6 cellular contexts compared by ENCODE assay signal in the genomic region with DNA sequence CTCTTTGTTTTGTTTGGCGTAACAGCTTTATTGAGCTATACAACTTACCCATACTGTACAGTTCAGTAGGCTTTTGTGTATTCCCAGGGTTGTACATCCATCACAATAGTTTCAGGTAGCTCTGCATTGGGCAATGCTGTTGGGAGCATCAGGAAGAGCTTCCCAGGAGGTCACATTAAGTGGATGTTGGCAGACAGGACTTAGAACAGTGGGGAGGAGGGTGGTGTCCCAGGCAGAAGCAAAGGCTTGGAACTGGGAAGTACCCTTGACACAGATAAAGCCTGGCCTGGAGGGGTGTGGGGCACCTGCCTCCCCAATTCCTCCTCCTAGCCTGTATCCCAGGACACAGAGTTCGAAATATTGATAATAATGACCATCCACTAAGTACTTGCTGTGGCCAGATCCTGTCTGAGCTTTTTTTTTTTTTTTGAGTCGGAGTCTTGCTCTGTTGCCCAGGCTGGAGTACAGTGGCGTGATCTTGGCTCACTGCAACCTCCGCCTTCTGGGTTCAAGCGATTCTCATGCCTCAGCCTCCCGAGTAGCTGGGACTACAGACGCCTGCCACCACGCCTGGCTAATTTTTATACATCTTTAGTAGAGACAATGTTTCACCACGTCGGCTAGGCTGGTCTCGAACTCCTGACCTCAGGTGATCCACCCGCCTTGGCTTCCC. TPM values are rescaled to one million over a fixed set of nuclear protein-coding genes. Genes with fewer than 3 reads are reported as not detected.
A peak's percentile ranks its signal among the peaks of the same experiment; 100 is the strongest.
DNase-seq lines count a peak whose midpoint lies in the region; ATAC-seq and TF ChIP-seq lines count a peak whose summit lies in the region.
"Not testable (repeated sequence)": the region's sequence is repeated elsewhere in the genome, so short reads cannot be mapped to it uniquely, and the experiment has no call there.

No MANE protein-coding gene starts in this region.

- H3K4me3 ChIP-seq in Caco-2 (ENCODE audit: low read depth, low read length) = peak overlapping the region; percentile 58; the same call in 1 of the 2 replicates
- peak overlapping the region; percentile 87 for H3K4me3 ChIP-seq in NB4 (ENCODE audit: low read depth, low read length)
- peak overlapping the region in 1 of 4 donors; percentile 58 for H3K4me3 ChIP-seq in adrenal gland
- peak overlapping the region; percentile 90 for H3K4me3 ChIP-seq in osteoblast (ENCODE audit: insufficient read depth, low read length)

- H3K27ac Mint-ChIP-seq in Caco-2 (ENCODE audit: unreplicated experiment) = not testable (repeated sequence)
- H3K27ac Mint-ChIP-seq in T-cell = peak overlapping the region; percentile 36 to 66

- DNase-seq in Caco-2; NB4 (ENCODE audit: low read depth); T-cell: not testable (repeated sequence)
- DNase-seq in adrenal gland (peak in 4 of 7 donors; percentile 50 to 53 (median 50)), Right ventricle myocardium inferior (ENCODE audit: missing footprints) (peak; percentile 15), osteoblast (ENCODE audit: insufficient read length, low spot score, missing footprints) (peak; percentile 31)

- H3K27me3 Mint-ChIP-seq in Caco-2 (ENCODE audit: insufficient read depth, unreplicated experiment); T-cell: not testable (repeated sequence)

- CTCF ChIA-PET in Caco-2 (lab: Charles Lee) = not testable (repeated sequence)
- CTCF ChIA-PET in T-cell (lab: Charles Lee) = interaction anchor here in 1 of 2 donors (0.6 kb wide), 3 partner anchors 48 to 722 kb away, joined by 3 read pairs; no protein-coding TSS in a partner anchor

- POLR2A ChIA-PET in Caco-2 (lab: Charles Lee) = not testable (repeated sequence)
- POLR2A ChIA-PET in T-cell (lab: Charles Lee) = interaction anchor here in 1 of 2 donors (0.7 kb wide), 1 partner anchor 68 kb away, joined by 5 read pairs; no protein-coding TSS in a partner anchor

- H3K4me2 ChIP-seq in osteoblast (ENCODE audit: insufficient read depth, low read length) = peak overlapping the region; percentile 94

- H2AFZ ChIP-seq in osteoblast (ENCODE audit: low read length) = not testable (repeated sequence)

- H3K4me1 ChIP-seq in Caco-2 = not testable (repeated sequence)
- peaks cover 27 to 41% of the 10 kb centered on the region in 2 donors for H3K4me1 ChIP-seq in adrenal gland (replicated peaks in 1 of 2)
- peaks cover 19% of the 10 kb centered on the region for H3K4me1 ChIP-seq in osteoblast (ENCODE audit: insufficient read depth, low read length)

- H3K4me1 Mint-ChIP-seq in Caco-2 (ENCODE audit: low read depth, unreplicated experiment) = not testable (repeated sequence)
- H3K4me1 Mint-ChIP-seq in T-cell = peaks cover 23 to 25% (median 24%) of the 10 kb centered on the region in 3 donors

- intact Hi-C loops in Caco-2 (cut with micrococcal nuclease; ENCODE audit: unreplicated experiment) = loop anchor here (2.0 kb wide), 1 partner anchor 33 kb away; no protein-coding TSS in a partner anchor
- intact Hi-C loops in adrenal gland (cut with DNase I) = not testable (repeated sequence)
- intact Hi-C loops in Right ventricle myocardium inferior (cut with DNase I) = loop anchor here (2.0 kb wide), 1 partner anchor 35 kb away; the partner anchor contains the start of gene PTGES2

- not testable (repeated sequence) for H3K36me3 ChIP-seq in Caco-2 (ENCODE audit: control insufficient read depth, insufficient read depth, low read length)
- H3K36me3 ChIP-seq in adrenal gland (replicated peaks in 1 of 2) (peaks cover 0 to 22% of the 10 kb centered on the region in 2 donors), osteoblast (ENCODE audit: insufficient read depth, low read length) (peaks cover 16% of the 10 kb centered on the region)

- whole genome bisulfite sequencing in adrenal gland, 4 donors = 46 to 66% (median 58%) methylated on average over 13 of the region's 13 CpGs

- not testable (repeated sequence) for ATAC-seq in T-cell (replicated peaks in 1 of 4); Right ventricle myocardium inferior

- TF ChIP-seq POLR2A in NB4 (IDR thresholded peaks at IDR 0.05; ENCODE audit: extremely low read depth, insufficient read length); adrenal gland (IDR thresholded peaks at IDR 0.05): not testable (repeated sequence)

- H3K27ac ChIP-seq in adrenal gland = peak overlapping the region; percentile 10 to 81 (median 79)
- H3K27ac ChIP-seq in osteoblast (ENCODE audit: low read depth, low read length) = not testable (repeated sequence)

- not testable (repeated sequence) for TF ChIP-seq CTCF in Caco-2 (IDR thresholded peaks at IDR 0.05; ENCODE audit: insufficient read depth in 1 of 2, low read depth in 1 of 2, low read length in 1 of 2, severe bottlenecking in 1 of 2, unreplicated experiment in 1 of 2); NB4 (IDR thresholded peaks at IDR 0.05; ENCODE audit: low read depth, low read length); adrenal gland (IDR thresholded peaks at IDR 0.05); osteoblast (IDR thresholded peaks at IDR 0.05; ENCODE audit: extremely low read depth, low read depth, low read length)

- not testable (repeated sequence) for H3K9me3 ChIP-seq in Caco-2; adrenal gland (replicated peaks in 1 of 3); osteoblast (ENCODE audit: low read depth, low read length)

- H4K20me1 ChIP-seq in osteoblast (ENCODE audit: insufficient read depth, low read length) = peaks cover 30% of the 10 kb centered on the region

- not testable (repeated sequence) for H3K9me3 Mint-ChIP-seq in Caco-2 (ENCODE audit: unreplicated experiment); T-cell

- H3K36me3 Mint-ChIP-seq in Caco-2 (ENCODE audit: insufficient read depth, unreplicated experiment) (peaks cover 36% of the 10 kb centered on the region), T-cell (peaks cover 13% of the 10 kb centered on the region)

- H3K79me2 ChIP-seq in osteoblast (ENCODE audit: insufficient read depth, low read length) = peaks cover 14% of the 10 kb centered on the region

- not testable (repeated sequence) for H3K27me3 ChIP-seq in Caco-2 (replicated peaks; ENCODE audit: control insufficient read depth, insufficient read depth, low read length); adrenal gland; osteoblast (ENCODE audit: insufficient read depth, low read length)

- BruUV-seq in Caco-2 (replicated peaks; lab: Mats Ljungman, UMichigan) = not testable (repeated sequence)

- H3K4me3 Mint-ChIP-seq in Caco-2 (ENCODE audit: unreplicated experiment) (peak overlapping the region; percentile 81), T-cell (peak overlapping the region; percentile 76 to 86 (median 85))

RNA-seq across cellular contexts. Expression of gene BBLN, which starts 1.3 kb away (rescaled TPM):
- total RNA-seq in Caco-2 (2022) (34.2 and 36.5 TPM in 2 replicates), T-cell (10 to 100 TPM; 50.0 to 85.9 (median 81.4) TPM), adrenal gland (1,000 to 10,000 TPM in 4 of 8 donors, 100 to 1,000 TPM in 4; 199 to 1,914 (median 666) TPM), Right ventricle myocardium inferior (36.1 TPM), osteoblast (24.5 and 33.3 TPM in 2 replicates)
- polyA plus RNA-seq in adrenal gland = 100 to 1,000 TPM in 2 of 3 donors, 1 to 10 TPM in 1; 5.5 to 924 (median 522) TPM

RNA-seq across cellular contexts. Expression of gene LCN2, which starts 12.1 kb away (rescaled TPM):
- total RNA-seq in Caco-2 (2022) (not detected in 2 replicates), T-cell (not detected), adrenal gland (10 to 100 TPM in 1 of 8 donors, 1 to 10 TPM in 4, not detected in 3; 1.0 to 48.2 (median 1.2) TPM), Right ventricle myocardium inferior (not detected), osteoblast (not detected in 2 replicates)
- polyA plus RNA-seq in adrenal gland = 1 to 10 TPM in 2 of 3 donors, under 1 TPM in 1; 0.37 to 1.9 (median 1.7) TPM

RNA-seq across cellular contexts. Expression of gene CIZ1, which starts 30.0 kb away (rescaled TPM):
- 154 and 187 TPM in 2 replicates for total RNA-seq in Caco-2 (2022)
- total RNA-seq in T-cell = 100 to 1,000 TPM; 143 to 163 (median 150) TPM
- 100 to 1,000 TPM in 3 of 8 donors, 10 to 100 TPM in 5; 49.5 to 142 (median 88.2) TPM for total RNA-seq in adrenal gland
- 100 to 1,000 TPM in 1 of 3 donors, 10 to 100 TPM in 2; 63.0 to 134 (median 65.2) TPM for polyA plus RNA-seq in adrenal gland
- total RNA-seq in Right ventricle myocardium inferior = 69.3 TPM
- total RNA-seq in osteoblast = 33.7 and 40.1 TPM in 2 replicates

RNA-seq across cellular contexts. Expression of gene PTGES2, which starts 33.8 kb away (rescaled TPM):
- 114 and 123 TPM in 2 replicates for total RNA-seq in Caco-2 (2022)
- 10 to 100 TPM; 60.2 to 91.7 (median 79.2) TPM for total RNA-seq in T-cell
- 100 to 1,000 TPM in 4 of 8 donors, 10 to 100 TPM in 4; 82.5 to 147 (median 101) TPM for total RNA-seq in adrenal gland
- 100 to 1,000 TPM in 2 of 3 donors, 10 to 100 TPM in 1; 69.5 to 104 (median 101) TPM for polyA plus RNA-seq in adrenal gland
- 158 TPM for total RNA-seq in Right ventricle myocardium inferior
- total RNA-seq in osteoblast = 42.7 and 50.3 TPM in 2 replicates

RNA-seq across cellular contexts. Expression of gene DNM1, which starts 41.8 kb away (rescaled TPM):
- 3.9 and 5.2 TPM in 2 replicates for total RNA-seq in Caco-2 (2022)
- 1 to 10 TPM in 4 of 5 donors, under 1 TPM in 1; 0.95 to 3.0 (median 1.8) TPM for total RNA-seq in T-cell
- 10 to 100 TPM in 6 of 8 donors, 1 to 10 TPM in 2; 2.4 to 14.7 (median 12.2) TPM for total RNA-seq in adrenal gland
- 10 to 100 TPM in 2 of 3 donors, 1 to 10 TPM in 1; 5.8 to 44.3 (median 17.5) TPM for polyA plus RNA-seq in adrenal gland
- 6.1 TPM for total RNA-seq in Right ventricle myocardium inferior
- total RNA-seq in osteoblast = 3.6 and 6.5 TPM in 2 replicates
